17 cellular contexts compared by ENCODE assay signal in the genomic region with DNA sequence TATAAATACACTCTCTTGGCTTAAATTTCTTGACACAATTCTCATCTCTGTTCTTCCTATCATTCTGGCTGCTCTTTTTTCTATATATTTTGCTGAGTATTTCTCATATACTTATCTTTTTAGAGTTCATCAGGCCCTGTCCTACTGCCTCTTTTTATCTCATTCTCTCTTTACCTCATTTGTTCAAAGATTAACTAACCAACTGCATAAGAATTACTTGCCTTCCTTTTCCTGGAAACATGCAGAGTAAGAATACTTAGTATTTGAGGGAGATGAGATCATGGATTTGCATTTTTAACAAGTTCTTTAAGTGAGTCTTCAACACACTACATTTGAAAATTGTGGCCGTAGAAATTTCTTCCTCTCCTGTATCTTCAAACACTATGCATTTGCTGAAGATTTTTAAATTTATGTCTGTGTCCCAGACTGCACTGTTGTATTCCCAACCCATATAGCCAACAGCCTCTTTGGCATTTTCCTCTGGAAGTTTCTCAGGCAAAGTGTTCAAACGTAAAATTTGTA. TPM values are rescaled to one million over a fixed set of nuclear protein-coding genes. Genes with fewer than 3 reads are reported as not detected.
A peak's percentile ranks its signal among the peaks of the same experiment; 100 is the strongest.
DNase-seq lines count a peak whose midpoint lies in the region; ATAC-seq and TF ChIP-seq lines count a peak whose summit lies in the region.
"Had no signal": no experiment of that assay in that cellular context is flagged by ENCODE, and none has a peak within 500 bp of the region (broad histone marks: within the 10 kb centered on the region; RNA-seq: fewer than 3 reads in every experiment).

No MANE protein-coding gene starts in this region.

- H3K4me1 ChIP-seq in colonic mucosa = no peaks in the 10 kb centered on the region

- H3K27ac ChIP-seq in colonic mucosa = no peak overlapping the region
- H3K27ac ChIP-seq: foreskin keratinocyte, PC-9 had no signal

- peak; percentile 83 for ATAC-seq in activated naive CD8-positive, alpha-beta T cell treated with anti-CD3 and anti-CD28 coated beads, Interleukin-2, amount 10 ng/mL, durations not matched to agents 7 days and 5 days (ENCODE audit: low read depth)
- ATAC-seq in left colon (peak; percentile 66), HG02852 (IDR thresholded peaks at IDR 0.05; ENCODE audit: unreplicated experiment) (no peak)
- ATAC-seq: A549; foreskin keratinocyte; stimulated activated naive B cell treated with anti-CD40 and anti-IgM and Interleukin-4, amounts not matched to agents 10 μg/mL and 1 μg/mL and 100 μg/mL, for 72 hours had no signal

- in situ Hi-C loops in KBM-7 (cut with MboI; ENCODE audit: low pct_unique_long_range_greater_than_20kb, low sequenced_read_pairs) = no loop called here

- H3K9me3 Mint-ChIP-seq in T-helper 2 cell treated with Interferon-gamma antibody and Interleukin-4, amounts not matched to agents 5 μg/mL and 100 μg/mL, for 36 hours = peaks cover 3% of the 10 kb centered on the region
- H3K9me3 Mint-ChIP-seq in activated naive CD8-positive, alpha-beta T cell treated with anti-CD3 and anti-CD28 coated beads, Interleukin-2, amount 10 ng/mL, durations not matched to agents 7 days and 5 days = no peaks in the 10 kb centered on the region
- H3K9me3 Mint-ChIP-seq: IgD-negative memory B cell; stimulated activated naive B cell treated with anti-CD40 and anti-IgM and Interleukin-4, amounts not matched to agents 10 μg/mL and 1 μg/mL and 100 μg/mL, for 72 hours; type B pancreatic cell had no signal

- H3K4me3 ChIP-seq in colonic mucosa = no peak overlapping the region
- H3K4me3 ChIP-seq: A549, PC-9 had no signal

- H3K4me1 Mint-ChIP-seq in T-helper 2 cell treated with Interferon-gamma antibody and Interleukin-4, amounts not matched to agents 5 μg/mL and 100 μg/mL, for 36 hours (ENCODE audit: low read depth) = peaks cover 36% of the 10 kb centered on the region
- peaks cover 21% of the 10 kb centered on the region for H3K4me1 Mint-ChIP-seq in activated naive CD8-positive, alpha-beta T cell treated with anti-CD3 and anti-CD28 coated beads, Interleukin-2, amount 10 ng/mL, durations not matched to agents 7 days and 5 days
- H3K4me1 Mint-ChIP-seq: IgD-negative memory B cell had no signal

- peaks cover 2% of the 10 kb centered on the region for H3K27me3 Mint-ChIP-seq in T-helper 2 cell treated with Interferon-gamma antibody and Interleukin-4, amounts not matched to agents 5 μg/mL and 100 μg/mL, for 36 hours (ENCODE audit: low read depth)
- H3K27me3 Mint-ChIP-seq in activated naive CD8-positive, alpha-beta T cell treated with anti-CD3 and anti-CD28 coated beads, Interleukin-2, amount 10 ng/mL, durations not matched to agents 7 days and 5 days = no peaks in the 10 kb centered on the region
- H3K27me3 Mint-ChIP-seq: naive B cell; stimulated activated naive B cell treated with anti-CD40 and anti-IgM and Interleukin-4, amounts not matched to agents 10 μg/mL and 1 μg/mL and 100 μg/mL, for 72 hours; type B pancreatic cell had no signal

- no peak overlapping the region for H3K9ac ChIP-seq in colonic mucosa (ENCODE audit: low read depth in 2 of 2, low read length in 2 of 2)

- POLR2A ChIA-PET in activated naive CD8-positive, alpha-beta T cell treated with anti-CD3 and anti-CD28 coated beads, Interleukin-2, amount 10 ng/mL, durations not matched to agents 7 days and 5 days (lab: Charles Lee) = no interaction called here

- intact Hi-C loops in left colon (cut with DNase I, micrococcal nuclease) (no loop called here), colonic mucosa (cut with DNase I) (no loop called here)

- peak overlapping the region; percentile 29 for H3K4me3 Mint-ChIP-seq in T-helper 2 cell treated with Interferon-gamma antibody and Interleukin-4, amounts not matched to agents 5 μg/mL and 100 μg/mL, for 36 hours
- peak overlapping the region; percentile 38 for H3K4me3 Mint-ChIP-seq in activated naive CD8-positive, alpha-beta T cell treated with anti-CD3 and anti-CD28 coated beads, Interleukin-2, amount 10 ng/mL, durations not matched to agents 7 days and 5 days
- H3K4me3 Mint-ChIP-seq: IgD-negative memory B cell; naive B cell; stimulated activated naive B cell treated with anti-CD40 and anti-IgM and Interleukin-4, amounts not matched to agents 10 μg/mL and 1 μg/mL and 100 μg/mL, for 72 hours; type B pancreatic cell had no signal

- peaks cover 14% of the 10 kb centered on the region for H3K36me3 Mint-ChIP-seq in T-helper 2 cell treated with Interferon-gamma antibody and Interleukin-4, amounts not matched to agents 5 μg/mL and 100 μg/mL, for 36 hours (ENCODE audit: low read depth)
- H3K36me3 Mint-ChIP-seq in activated naive CD8-positive, alpha-beta T cell treated with anti-CD3 and anti-CD28 coated beads, Interleukin-2, amount 10 ng/mL, durations not matched to agents 7 days and 5 days = peaks cover 11% of the 10 kb centered on the region
- H3K36me3 Mint-ChIP-seq: type B pancreatic cell had no signal

- no peaks in the 10 kb centered on the region for H3K27me3 ChIP-seq in colonic mucosa
- H3K27me3 ChIP-seq: foreskin keratinocyte had no signal

- DNase-seq in T-helper 2 cell treated with Interferon-gamma antibody and Interleukin-4, amounts not matched to agents 5 μg/mL and 100 μg/mL, for 36 hours (ENCODE audit: low spot score) = no peak
- DNase-seq in T-helper 2 cell (no peak), KBM-7 (peak; percentile 50), left colon (no peak), DMS53 (lab: John Stamatoyannopoulos, UW) (no peak), colonic mucosa (no peak)
- no peak for DNase-seq in activated naive CD8-positive, alpha-beta T cell treated with anti-CD3 and anti-CD28 coated beads, Interleukin-2, amount 10 ng/mL, durations not matched to agents 7 days and 5 days
- DNase-seq: C1 segment of cervical spinal cord; foreskin keratinocyte; naive B cell; NCI-H1092 treated with DMSO at 0.1 percent for 48 hours; PC-9; stimulated activated naive B cell treated with anti-CD40 and anti-IgM and Interleukin-4, amounts not matched to agents 10 μg/mL and 1 μg/mL and 100 μg/mL, for 72 hours had no signal

- TF ChIP-seq CTCF in colonic mucosa (IDR thresholded peaks at IDR 0.05) = no peak

- H3K9me3 ChIP-seq in colonic mucosa = no peaks in the 10 kb centered on the region
- H3K9me3 ChIP-seq: A549 had no signal

- no peaks in the 10 kb centered on the region for H3K36me3 ChIP-seq in colonic mucosa

- peak overlapping the region; percentile 90 for H3K27ac Mint-ChIP-seq in T-helper 2 cell treated with Interferon-gamma antibody and Interleukin-4, amounts not matched to agents 5 μg/mL and 100 μg/mL, for 36 hours
- peak overlapping the region; percentile 86 for H3K27ac Mint-ChIP-seq in activated naive CD8-positive, alpha-beta T cell treated with anti-CD3 and anti-CD28 coated beads, Interleukin-2, amount 10 ng/mL, durations not matched to agents 7 days and 5 days
- H3K27ac Mint-ChIP-seq: IgD-negative memory B cell; stimulated activated naive B cell treated with anti-CD40 and anti-IgM and Interleukin-4, amounts not matched to agents 10 μg/mL and 1 μg/mL and 100 μg/mL, for 72 hours; type B pancreatic cell had no signal

RNA-seq across cellular contexts. Expression of gene ARL4A, which starts 35.3 kb away (rescaled TPM):
- 10 to 100 TPM; 11.7 to 12.0 TPM for total RNA-seq in activated naive CD8-positive, alpha-beta T cell treated with anti-CD3 and anti-CD28 coated beads, Interleukin-2, amount 10 ng/mL, durations not matched to agents 7 days and 5 days
- total RNA-seq in left colon (100 to 1,000 TPM in 1 of 2 donors, 10 to 100 TPM in 1; 77.3 to 101 TPM), colonic mucosa (10 to 100 TPM; 27.5 to 88.8 TPM)
